ENCODE assay signal across 13 cellular contexts in genomic region chr9:89529243-89530030, GRCh38. TPM values are rescaled to one million over a fixed set of nuclear protein-coding genes. Genes with fewer than 3 reads are reported as not detected.
DNase-seq lines count a peak whose midpoint lies in the region; ATAC-seq, FAIRE-seq and TF ChIP-seq lines count a peak whose summit lies in the region.
"Had no signal": no experiment of that assay in that cellular context is flagged by ENCODE, and none has a peak within 500 bp of the region (broad histone marks: within the 10 kb centered on the region; RNA-seq: fewer than 3 reads in every experiment).

No MANE protein-coding gene starts in this region.

- H3K36me3 Mint-ChIP-seq in activated CD8-positive, alpha-beta memory T cell treated with anti-CD3 and anti-CD28 coated beads, Interleukin-2, amount 10 ng/mL, durations not matched to agents 7 days and 5 days, result peaks cover 12% of the 10 kb centered on the region
- peaks cover 18% of the 10 kb centered on the region for H3K36me3 Mint-ChIP-seq in T-helper 1 cell treated with Interleukin-12 subunit alpha and Interleukin-12 subunit beta and Interleukin-4 antibody, amounts not matched to agents 30 μg/mL and 1 μg/mL, for 36 hours (ENCODE audit: low read depth)
- H3K36me3 Mint-ChIP-seq in stimulated activated naive CD8-positive, alpha-beta T cell treated with anti-CD3 and anti-CD28 coated beads, Interleukin-15, Interleukin-2, amounts not matched to agents 100 ng/mL and 50 ng/mL, for 24 hours (ENCODE audit: low read depth), result no peaks in the 10 kb centered on the region
- no peaks in the 10 kb centered on the region for H3K36me3 Mint-ChIP-seq in type B pancreatic cell

- H3K4me3 Mint-ChIP-seq in activated CD8-positive, alpha-beta memory T cell treated with anti-CD3 and anti-CD28 coated beads, Interleukin-2, amount 10 ng/mL, durations not matched to agents 7 days and 5 days, result peak overlapping the region; percentile 4
- peak overlapping the region; percentile 20 for H3K4me3 Mint-ChIP-seq in T-helper 1 cell treated with Interleukin-12 subunit alpha and Interleukin-12 subunit beta and Interleukin-4 antibody, amounts not matched to agents 30 μg/mL and 1 μg/mL, for 36 hours
- H3K4me3 Mint-ChIP-seq in stimulated activated naive CD8-positive, alpha-beta T cell treated with anti-CD3 and anti-CD28 coated beads, Interleukin-15, Interleukin-2, amounts not matched to agents 100 ng/mL and 50 ng/mL, for 24 hours, result peak overlapping the region; percentile 21
- no peak overlapping the region for H3K4me3 Mint-ChIP-seq in type B pancreatic cell
- H3K4me3 Mint-ChIP-seq: naive B cell, WTC11 had no signal

- peaks cover 6% of the 10 kb centered on the region for H3K9me3 Mint-ChIP-seq in activated CD8-positive, alpha-beta memory T cell treated with anti-CD3 and anti-CD28 coated beads, Interleukin-2, amount 10 ng/mL, durations not matched to agents 7 days and 5 days (ENCODE audit: low read depth)
- peaks cover 12% of the 10 kb centered on the region for H3K9me3 Mint-ChIP-seq in T-helper 1 cell treated with Interleukin-12 subunit alpha and Interleukin-12 subunit beta and Interleukin-4 antibody, amounts not matched to agents 30 μg/mL and 1 μg/mL, for 36 hours
- H3K9me3 Mint-ChIP-seq in stimulated activated naive CD8-positive, alpha-beta T cell treated with anti-CD3 and anti-CD28 coated beads, Interleukin-15, Interleukin-2, amounts not matched to agents 100 ng/mL and 50 ng/mL, for 24 hours, result no peaks in the 10 kb centered on the region
- H3K9me3 Mint-ChIP-seq in type B pancreatic cell, result peaks cover 11% of the 10 kb centered on the region

- ATAC-seq in activated CD8-positive, alpha-beta memory T cell treated with anti-CD3 and anti-CD28 coated beads, Interleukin-2, amount 10 ng/mL, durations not matched to agents 7 days and 5 days, result peak; percentile 43
- ATAC-seq: foreskin keratinocyte, WTC11 had no signal

- CTCF ChIA-PET in activated CD8-positive, alpha-beta memory T cell treated with anti-CD3 and anti-CD28 coated beads, Interleukin-2, amount 10 ng/mL, durations not matched to agents 7 days and 5 days (lab: Charles Lee), result interaction anchor here (0.8 to 1.7 kb wide), 7 partner anchors 10 to 102 kb away, joined by 3 to 6 read pairs (median 3); partner anchors contain the start of gene SEMA4D

- peak in 1 of 56 donors; percentile 5 for TF ChIP-seq CTCF in dorsolateral prefrontal cortex (IDR thresholded peaks at IDR 0.05 in 54 of 56, conservative IDR thresholded peaks at IDR 0.05 in 2 of 56; ENCODE audit: low read depth in 1 of 56, partially characterized antibody in 56 of 56)
- no peak for TF ChIP-seq CTCF in type B pancreatic cell (conservative IDR thresholded peaks at IDR 0.05)
- TF ChIP-seq CTCF in D721Med (IDR thresholded peaks at IDR 0.05; ENCODE audit: insufficient read depth, missing control alignments), result no peak

- peak overlapping the region; percentile 70 for H3K27ac Mint-ChIP-seq in activated CD8-positive, alpha-beta memory T cell treated with anti-CD3 and anti-CD28 coated beads, Interleukin-2, amount 10 ng/mL, durations not matched to agents 7 days and 5 days
- H3K27ac Mint-ChIP-seq in T-helper 1 cell treated with Interleukin-12 subunit alpha and Interleukin-12 subunit beta and Interleukin-4 antibody, amounts not matched to agents 30 μg/mL and 1 μg/mL, for 36 hours, result peak overlapping the region; percentile 69
- H3K27ac Mint-ChIP-seq in stimulated activated naive CD8-positive, alpha-beta T cell treated with anti-CD3 and anti-CD28 coated beads, Interleukin-15, Interleukin-2, amounts not matched to agents 100 ng/mL and 50 ng/mL, for 24 hours, result peak overlapping the region; percentile 66
- H3K27ac Mint-ChIP-seq in type B pancreatic cell, result no peak overlapping the region
- H3K27ac Mint-ChIP-seq: WTC11 had no signal

- no peaks in the 10 kb centered on the region for H3K27me3 Mint-ChIP-seq in activated CD8-positive, alpha-beta memory T cell treated with anti-CD3 and anti-CD28 coated beads, Interleukin-2, amount 10 ng/mL, durations not matched to agents 7 days and 5 days
- no peaks in the 10 kb centered on the region for H3K27me3 Mint-ChIP-seq in T-helper 1 cell treated with Interleukin-12 subunit alpha and Interleukin-12 subunit beta and Interleukin-4 antibody, amounts not matched to agents 30 μg/mL and 1 μg/mL, for 36 hours (ENCODE audit: low read depth)
- H3K27me3 Mint-ChIP-seq in stimulated activated naive CD8-positive, alpha-beta T cell treated with anti-CD3 and anti-CD28 coated beads, Interleukin-15, Interleukin-2, amounts not matched to agents 100 ng/mL and 50 ng/mL, for 24 hours, result no peaks in the 10 kb centered on the region
- H3K27me3 Mint-ChIP-seq in type B pancreatic cell, result no peaks in the 10 kb centered on the region
- H3K27me3 Mint-ChIP-seq: naive B cell had no signal

- H3K27me3 ChIP-seq in dorsolateral prefrontal cortex, result no peaks in the 10 kb centered on the region

- H3K4me3 ChIP-seq in dorsolateral prefrontal cortex, result peak overlapping the region in 5 of 59 donors; percentile 1 to 14 (median 5)

- no peak for FAIRE-seq in D721Med (lab: Jason Lieb, UNC)
- FAIRE-seq: keratinocyte had no signal

- peaks cover 91% of the 10 kb centered on the region for H3K4me1 Mint-ChIP-seq in activated CD8-positive, alpha-beta memory T cell treated with anti-CD3 and anti-CD28 coated beads, Interleukin-2, amount 10 ng/mL, durations not matched to agents 7 days and 5 days
- H3K4me1 Mint-ChIP-seq in T-helper 1 cell treated with Interleukin-12 subunit alpha and Interleukin-12 subunit beta and Interleukin-4 antibody, amounts not matched to agents 30 μg/mL and 1 μg/mL, for 36 hours (ENCODE audit: low read depth), result peaks cover 88% of the 10 kb centered on the region
- peaks cover 98% of the 10 kb centered on the region for H3K4me1 Mint-ChIP-seq in stimulated activated naive CD8-positive, alpha-beta T cell treated with anti-CD3 and anti-CD28 coated beads, Interleukin-15, Interleukin-2, amounts not matched to agents 100 ng/mL and 50 ng/mL, for 24 hours (ENCODE audit: low read depth)
- peaks cover 9% of the 10 kb centered on the region for H3K4me1 Mint-ChIP-seq in type B pancreatic cell (ENCODE audit: unreplicated experiment)

- intact Hi-C loops in dorsolateral prefrontal cortex (cut with DNase I), result no loop called here

- no peak for DNase-seq in activated CD8-positive, alpha-beta memory T cell treated with anti-CD3 and anti-CD28 coated beads, Interleukin-2, amount 10 ng/mL, durations not matched to agents 7 days and 5 days
- DNase-seq in activated CD8-positive, alpha-beta memory T cell treated with anti-CD3 and anti-CD28 coated beads, Interleukin-2, amount 50 U/mL, for 4 hours, result no peak
- peak in 2 of 10 donors; percentile 35 to 45 for DNase-seq in dorsolateral prefrontal cortex
- DNase-seq in mucosa of gallbladder (ENCODE audit: low spot score), result no peak
- no peak for DNase-seq in type B pancreatic cell (ENCODE audit: extremely low spot score, unreplicated experiment)
- no peak for DNase-seq in D721Med (ENCODE audit: insufficient read length, low spot score)
- DNase-seq: dermis blood vessel endothelial cell, foreskin keratinocyte, naive B cell had no signal

- peak overlapping the region in 58 of 59 donors; percentile 7 to 94 (median 82) for H3K27ac ChIP-seq in dorsolateral prefrontal cortex
- H3K27ac ChIP-seq: foreskin keratinocyte had no signal

RNA-seq across cellular contexts. Expression of gene SEMA4D, which starts 31.5 kb away (rescaled TPM):
- 100 to 1,000 TPM; 408 to 525 TPM for total RNA-seq in activated CD8-positive, alpha-beta memory T cell treated with anti-CD3 and anti-CD28 coated beads, Interleukin-2, amount 10 ng/mL, durations not matched to agents 7 days and 5 days
- 100 to 1,000 TPM in 116 of 120 experiments, 10 to 100 TPM in 4; 90.5 to 697 (median 192) TPM for total RNA-seq in dorsolateral prefrontal cortex
- 66.2 TPM for total RNA-seq in mucosa of gallbladder
- total RNA-seq in type B pancreatic cell (ENCODE audit: low replicate concordance), result 32.3 and 43.6 TPM in 2 replicates
